1 cellular context compared by ENCODE assay signal in the genomic region with DNA sequence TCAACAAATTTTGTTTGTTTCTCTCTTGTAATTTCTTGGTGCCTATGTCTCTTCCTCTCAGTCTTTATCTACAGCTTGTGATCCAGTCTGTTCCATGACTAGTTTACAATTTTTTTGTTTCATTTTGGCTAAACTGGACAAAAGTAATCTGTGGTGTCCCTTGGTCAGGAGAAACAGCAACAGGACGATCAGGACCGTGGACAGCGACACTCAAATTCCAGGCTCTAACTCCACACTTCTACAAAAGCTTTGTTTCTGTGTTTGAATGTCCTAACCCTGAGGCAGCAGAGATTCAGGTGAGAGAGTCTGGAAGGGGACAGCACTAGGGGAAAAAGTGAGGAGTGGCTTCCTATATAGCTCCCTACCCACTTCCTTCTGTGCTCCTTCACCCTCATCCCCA.
A peak's percentile ranks its signal among the peaks of the same experiment; 100 is the strongest.
TF ChIP-seq lines count a peak whose summit lies in the region.

No MANE protein-coding gene starts in this region.

TF ChIP-seq in HEK293, 187 proteins besides CTCF, POLR2A, EP300 and RAD21 (continued from another document):
- TF ChIP-seq, protein P1, sequence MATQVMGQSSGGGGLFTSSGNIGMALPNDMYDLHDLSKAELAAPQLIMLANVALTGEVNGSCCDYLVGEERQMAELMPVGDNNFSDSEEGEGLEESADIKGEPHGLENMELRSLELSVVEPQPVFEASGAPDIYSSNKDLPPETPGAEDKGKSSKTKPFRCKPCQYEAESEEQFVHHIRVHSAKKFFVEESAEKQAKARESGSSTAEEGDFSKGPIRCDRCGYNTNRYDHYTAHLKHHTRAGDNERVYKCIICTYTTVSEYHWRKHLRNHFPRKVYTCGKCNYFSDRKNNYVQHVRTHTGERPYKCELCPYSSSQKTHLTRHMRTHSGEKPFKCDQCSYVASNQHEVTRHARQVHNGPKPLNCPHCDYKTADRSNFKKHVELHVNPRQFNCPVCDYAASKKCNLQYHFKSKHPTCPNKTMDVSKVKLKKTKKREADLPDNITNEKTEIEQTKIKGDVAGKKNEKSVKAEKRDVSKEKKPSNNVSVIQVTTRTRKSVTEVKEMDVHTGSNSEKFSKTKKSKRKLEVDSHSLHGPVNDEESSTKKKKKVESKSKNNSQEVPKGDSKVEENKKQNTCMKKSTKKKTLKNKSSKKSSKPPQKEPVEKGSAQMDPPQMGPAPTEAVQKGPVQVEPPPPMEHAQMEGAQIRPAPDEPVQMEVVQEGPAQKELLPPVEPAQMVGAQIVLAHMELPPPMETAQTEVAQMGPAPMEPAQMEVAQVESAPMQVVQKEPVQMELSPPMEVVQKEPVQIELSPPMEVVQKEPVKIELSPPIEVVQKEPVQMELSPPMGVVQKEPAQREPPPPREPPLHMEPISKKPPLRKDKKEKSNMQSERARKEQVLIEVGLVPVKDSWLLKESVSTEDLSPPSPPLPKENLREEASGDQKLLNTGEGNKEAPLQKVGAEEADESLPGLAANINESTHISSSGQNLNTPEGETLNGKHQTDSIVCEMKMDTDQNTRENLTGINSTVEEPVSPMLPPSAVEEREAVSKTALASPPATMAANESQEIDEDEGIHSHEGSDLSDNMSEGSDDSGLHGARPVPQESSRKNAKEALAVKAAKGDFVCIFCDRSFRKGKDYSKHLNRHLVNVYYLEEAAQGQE (tag by site-specific recombination; IDR thresholded peaks at IDR 0.05): peak; percentile 94
- TF ChIP-seq ZNF76 (tag by site-specific recombination; IDR thresholded peaks at IDR 0.05; ENCODE audit: borderline replicate concordance, low read depth) (no peak), ZNF248 (tag by site-specific recombination; IDR thresholded peaks at IDR 0.05) (no peak), KLF10 (tag by site-specific recombination; IDR thresholded peaks at IDR 0.05) (no peak), ZNF335 (tag by site-specific recombination; conservative IDR thresholded peaks at IDR 0.05) (no peak), SCRT2 (tag by site-specific recombination; IDR thresholded peaks at IDR 0.05) (peak; percentile 64; the same call in 1 of the 2 replicates), ZNF610 (tag by site-specific recombination; IDR thresholded peaks at IDR 0.05; ENCODE audit: borderline replicate concordance) (no peak)
- TF ChIP-seq, protein P2, sequence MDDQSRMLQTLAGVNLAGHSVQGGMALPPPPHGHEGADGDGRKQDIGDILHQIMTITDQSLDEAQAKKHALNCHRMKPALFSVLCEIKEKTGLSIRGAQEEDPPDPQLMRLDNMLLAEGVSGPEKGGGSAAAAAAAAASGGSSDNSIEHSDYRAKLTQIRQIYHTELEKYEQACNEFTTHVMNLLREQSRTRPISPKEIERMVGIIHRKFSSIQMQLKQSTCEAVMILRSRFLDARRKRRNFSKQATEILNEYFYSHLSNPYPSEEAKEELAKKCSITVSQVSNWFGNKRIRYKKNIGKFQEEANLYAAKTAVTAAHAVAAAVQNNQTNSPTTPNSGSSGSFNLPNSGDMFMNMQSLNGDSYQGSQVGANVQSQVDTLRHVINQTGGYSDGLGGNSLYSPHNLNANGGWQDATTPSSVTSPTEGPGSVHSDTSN (CRISPR knock-in tag; IDR thresholded peaks at IDR 0.05): no peak
- TF ChIP-seq, protein P3, sequence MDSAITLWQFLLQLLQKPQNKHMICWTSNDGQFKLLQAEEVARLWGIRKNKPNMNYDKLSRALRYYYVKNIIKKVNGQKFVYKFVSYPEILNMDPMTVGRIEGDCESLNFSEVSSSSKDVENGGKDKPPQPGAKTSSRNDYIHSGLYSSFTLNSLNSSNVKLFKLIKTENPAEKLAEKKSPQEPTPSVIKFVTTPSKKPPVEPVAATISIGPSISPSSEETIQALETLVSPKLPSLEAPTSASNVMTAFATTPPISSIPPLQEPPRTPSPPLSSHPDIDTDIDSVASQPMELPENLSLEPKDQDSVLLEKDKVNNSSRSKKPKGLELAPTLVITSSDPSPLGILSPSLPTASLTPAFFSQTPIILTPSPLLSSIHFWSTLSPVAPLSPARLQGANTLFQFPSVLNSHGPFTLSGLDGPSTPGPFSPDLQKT (IDR thresholded peaks at IDR 0.05; ENCODE audit: borderline replicate concordance, low read depth, low read length): no peak
- TF ChIP-seq, protein P4, sequence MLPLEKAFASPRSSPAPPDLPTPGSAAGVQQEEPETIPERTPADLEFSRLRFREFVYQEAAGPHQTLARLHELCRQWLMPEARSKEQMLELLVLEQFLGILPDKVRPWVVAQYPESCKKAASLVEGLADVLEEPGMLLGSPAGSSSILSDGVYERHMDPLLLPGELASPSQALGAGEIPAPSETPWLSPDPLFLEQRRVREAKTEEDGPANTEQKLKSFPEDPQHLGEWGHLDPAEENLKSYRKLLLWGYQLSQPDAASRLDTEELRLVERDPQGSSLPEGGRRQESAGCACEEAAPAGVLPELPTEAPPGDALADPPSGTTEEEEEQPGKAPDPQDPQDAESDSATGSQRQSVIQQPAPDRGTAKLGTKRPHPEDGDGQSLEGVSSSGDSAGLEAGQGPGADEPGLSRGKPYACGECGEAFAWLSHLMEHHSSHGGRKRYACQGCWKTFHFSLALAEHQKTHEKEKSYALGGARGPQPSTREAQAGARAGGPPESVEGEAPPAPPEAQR (tag by site-specific recombination; IDR thresholded peaks at IDR 0.05): no peak
